In genomic region chr2:110146183-110146944, GRCh38 we compare ENCODE assay signal across 24 cellular contexts. TPM values are rescaled to one million over a fixed set of nuclear protein-coding genes. Genes with fewer than 3 reads are reported as not detected.
"Had no signal": no experiment of that assay in that cellular context is flagged by ENCODE, and none has a peak within 500 bp of the region (broad histone marks: within the 10 kb centered on the region; RNA-seq: fewer than 3 reads in every experiment).

No MANE protein-coding gene starts in this region.

- H3K27me3 ChIP-seq: esophagus muscularis mucosa, foreskin keratinocyte, gastroesophageal sphincter, heart left ventricle, hepatocyte, neutrophil, pancreas, tibial nerve, upper lobe of left lung had no signal

- H3K4me3 ChIP-seq: coronary artery, esophagus muscularis mucosa, gastroesophageal sphincter, heart left ventricle, hepatocyte, lung, pancreas, thoracic aorta, tibial nerve, upper lobe of left lung had no signal

- H3K9me3 Mint-ChIP-seq: natural killer cell had no signal

- H3K4me1 ChIP-seq: gastroesophageal sphincter, pancreas, tibial nerve, upper lobe of left lung had no signal

- H3K9me3 ChIP-seq: esophagus muscularis mucosa, gastroesophageal sphincter, heart left ventricle, neutrophil, pancreas, thoracic aorta, tibial nerve, upper lobe of left lung had no signal

- H3K27ac ChIP-seq: coronary artery, esophagus muscularis mucosa, foreskin keratinocyte, gastroesophageal sphincter, heart left ventricle, hepatocyte, neutrophil, pancreas, thoracic aorta, tibial nerve, upper lobe of left lung had no signal

- H3K27ac Mint-ChIP-seq: memory B cell; natural killer cell; stimulated activated effector memory CD8-positive, alpha-beta T cell treated with anti-CD3 and anti-CD28 coated beads, Interleukin-12 subunit alpha, Interleukin-12 subunit beta, amount 100 ng/mL, for 72 hours had no signal

- H3K4me3 Mint-ChIP-seq: memory B cell; natural killer cell; stimulated activated effector memory CD8-positive, alpha-beta T cell treated with anti-CD3 and anti-CD28 coated beads, Interleukin-12 subunit alpha, Interleukin-12 subunit beta, amount 100 ng/mL, for 72 hours had no signal

- H3K36me3 ChIP-seq: neutrophil, thoracic aorta, upper lobe of left lung had no signal

- ATAC-seq: foreskin keratinocyte, gastroesophageal sphincter, heart left ventricle, left lobe of liver, natural killer cell, pancreas, sciatic nerve had no signal

- H3K36me3 Mint-ChIP-seq: natural killer cell; stimulated activated effector memory CD8-positive, alpha-beta T cell treated with anti-CD3 and anti-CD28 coated beads, Interleukin-12 subunit alpha, Interleukin-12 subunit beta, amount 100 ng/mL, for 72 hours had no signal

- H3K27me3 Mint-ChIP-seq: memory B cell had no signal

- H3K4me1 Mint-ChIP-seq: memory B cell, natural killer cell had no signal

- DNase-seq: dermis blood vessel endothelial cell; effector memory CD4-positive, alpha-beta T cell; foreskin keratinocyte; heart left ventricle; kidney; natural killer cell; pancreas; stimulated activated CD4-positive, alpha-beta T cell treated with anti-CD3 and anti-CD28 coated beads, Interleukin-2, amount 100 ng/mL, for 24 hours; stimulated activated CD4-positive, alpha-beta T cell treated with anti-CD3 and anti-CD28 coated beads, Interleukin-4, amount 100 ng/mL, for 24 hours; stimulated activated naive CD4-positive, alpha-beta T cell treated with Interleukin-2 at 50 U/mL for 16 hours; upper lobe of left lung had no signal

RNA-seq across cellular contexts. Expression of gene MALL, which starts 30.7 kb away (rescaled TPM):
- total RNA-seq: natural killer cell had no signal
- polyA plus RNA-seq: neural cell had no signal
